Comparison of ENCODE assay signal across 14 cellular contexts in the genomic region with DNA sequence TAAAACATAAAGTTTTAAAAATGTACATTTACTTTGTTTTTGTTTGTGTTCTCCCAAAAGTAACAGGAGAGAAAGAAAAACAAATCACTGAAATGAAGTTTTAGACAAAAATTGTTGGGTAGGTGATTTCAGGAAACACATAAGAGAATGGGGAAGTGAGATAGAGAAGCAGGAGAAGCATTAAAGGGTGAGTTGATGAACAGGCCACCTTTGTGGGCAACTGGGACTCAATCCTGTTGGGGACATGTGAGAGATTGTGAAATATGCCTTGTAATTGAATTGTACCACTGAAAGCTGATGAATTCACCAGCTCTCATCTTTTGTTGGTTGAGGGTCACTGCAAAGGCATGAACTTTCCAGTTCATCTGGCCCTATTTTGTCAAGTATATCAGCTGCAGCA.
"Had no signal": no experiment of that assay in that cellular context is flagged by ENCODE, and none has a peak within 500 bp of the region (broad histone marks: within the 10 kb centered on the region; RNA-seq: fewer than 3 reads in every experiment).

No MANE protein-coding gene starts in this region.

- H3K4me3 ChIP-seq: colonic mucosa, gastrocnemius medialis, psoas muscle, sigmoid colon, suprapubic skin had no signal

- H3K4me3 Mint-ChIP-seq: activated naive CD4-positive, alpha-beta T cell treated with anti-CD3 and anti-CD28 coated beads for 36 hours; activated T-helper 1 cell treated with anti-CD3 and anti-CD28 coated beads, Interleukin-12 subunit alpha, Interleukin-12 subunit beta, Interleukin-2, Interleukin-4 antibody, amounts not matched to agents 30 ng/mL and 10 ng/mL and 1 ng/mL, durations not matched to agents 14 hours and 24 hours and 36 hours; nephron progenitor cell; type B pancreatic cell had no signal

- H3K9me3 Mint-ChIP-seq: activated naive CD4-positive, alpha-beta T cell treated with anti-CD3 and anti-CD28 coated beads for 36 hours; activated T-helper 1 cell treated with anti-CD3 and anti-CD28 coated beads, Interleukin-12 subunit alpha, Interleukin-12 subunit beta, Interleukin-2, Interleukin-4 antibody, amounts not matched to agents 30 ng/mL and 10 ng/mL and 1 ng/mL, durations not matched to agents 14 hours and 24 hours and 36 hours; nephron progenitor cell; type B pancreatic cell had no signal

- H3K4me1 ChIP-seq: colonic mucosa, gastrocnemius medialis, psoas muscle, sigmoid colon, suprapubic skin had no signal

- H3K27ac Mint-ChIP-seq: activated naive CD4-positive, alpha-beta T cell treated with anti-CD3 and anti-CD28 coated beads for 36 hours; activated T-helper 1 cell treated with anti-CD3 and anti-CD28 coated beads, Interleukin-12 subunit alpha, Interleukin-12 subunit beta, Interleukin-2, Interleukin-4 antibody, amounts not matched to agents 30 ng/mL and 10 ng/mL and 1 ng/mL, durations not matched to agents 14 hours and 24 hours and 36 hours; nephron progenitor cell; type B pancreatic cell had no signal

- H3K27me3 ChIP-seq: colonic mucosa, gastrocnemius medialis, sigmoid colon, suprapubic skin had no signal

- H3K36me3 Mint-ChIP-seq: type B pancreatic cell had no signal

- H3K36me3 ChIP-seq: colonic mucosa, gastrocnemius medialis, sigmoid colon, suprapubic skin had no signal

- H3K4me1 Mint-ChIP-seq: nephron progenitor cell had no signal

- H3K27me3 Mint-ChIP-seq: type B pancreatic cell had no signal

- H3K9me3 ChIP-seq: colonic mucosa, gastrocnemius medialis, psoas muscle, sigmoid colon, suprapubic skin had no signal

- H3K27ac ChIP-seq: colonic mucosa, gastrocnemius medialis, psoas muscle, sigmoid colon, suprapubic skin had no signal

- ATAC-seq: gastrocnemius medialis, psoas muscle had no signal

- DNase-seq: activated CD4-positive, alpha-beta T cell treated with anti-CD3 and anti-CD28 coated beads for 4 hours; activated naive CD4-positive, alpha-beta T cell treated with anti-CD3 and anti-CD28 coated beads for 36 hours; caudate nucleus; colonic mucosa; effector CD4-positive, alpha-beta T cell; gastrocnemius medialis; nephron progenitor cell; psoas muscle; sigmoid colon; stimulated activated CD4-positive, alpha-beta T cell treated with anti-CD3 and anti-CD28 coated beads, Interleukin-2, amount 100 ng/mL, for 24 hours; stimulated activated naive CD4-positive, alpha-beta T cell treated with Interleukin-2 at 50 U/mL for 16 hours had no signal
